15 cellular contexts compared by ENCODE assay signal in genomic region chr14:74566174-74567125, GRCh38. TPM values are rescaled to one million over a fixed set of nuclear protein-coding genes. Genes with fewer than 3 reads are reported as not detected.
DNase-seq lines count a peak whose midpoint lies in the region; ATAC-seq, FAIRE-seq and TF ChIP-seq lines count a peak whose summit lies in the region.
"Had no signal": no experiment of that assay in that cellular context is flagged by ENCODE, and none has a peak within 500 bp of the region (broad histone marks: within the 10 kb centered on the region; RNA-seq: fewer than 3 reads in every experiment).

No MANE protein-coding gene starts in this region.

- intact Hi-C loops in Panc1 (cut with micrococcal nuclease; ENCODE audit: unreplicated experiment) (no loop called here), posterior vena cava (cut with DNase I) (no loop called here), head of caudate nucleus (cut with DNase I) (no loop called here)

- BruUV-seq in Panc1 (replicated peaks; lab: Mats Ljungman, UMichigan), result no TSS peak

- in situ Hi-C loops in Panc1 (cut with HindIII; ENCODE audit: low pct_unique_long_range_greater_than_20kb, low sequenced_read_pairs), result no loop called here

- H3K9me3 ChIP-seq in A549 (no peaks in the 10 kb centered on the region), Panc1 (ENCODE audit: control insufficient read depth, insufficient read depth, low read depth, low read length) (no peaks in the 10 kb centered on the region)
- H3K9me3 ChIP-seq: right lobe of liver had no signal

- no peaks in the 10 kb centered on the region for H3K27me3 ChIP-seq in Panc1 (ENCODE audit: control insufficient read depth, insufficient read depth, low read length)
- no peaks in the 10 kb centered on the region for H3K27me3 ChIP-seq in foreskin keratinocyte
- H3K27me3 ChIP-seq: right lobe of liver had no signal

- 52% methylated on average over 14 of the region's 14 CpGs for WGBS in A549 (ENCODE audit: missing lambda C conversion rate)

- H3K27ac ChIP-seq in A549 (peak overlapping the region; percentile 86 to 95), Panc1 (ENCODE audit: low read length) (no peak overlapping the region), foreskin keratinocyte (peak overlapping the region; percentile 83)
- H3K27ac ChIP-seq: right lobe of liver had no signal

- peak; percentile 61 to 78 for ATAC-seq in A549
- ATAC-seq in Panc1, result peak; percentile 36; the same call in 1 of the 2 replicates
- peak; percentile 91 for ATAC-seq in foreskin keratinocyte
- ATAC-seq: right lobe of liver had no signal

- no peak for TF ChIP-seq POLR2A in A549 (IDR thresholded peaks at IDR 0.05; ENCODE audit: low read length)

- H3K4me1 ChIP-seq in A549, result peaks cover 75% of the 10 kb centered on the region
- peaks cover 8% of the 10 kb centered on the region for H3K4me1 ChIP-seq in Panc1 (ENCODE audit: control insufficient read depth, insufficient read depth, low read length)
- peaks cover 59% of the 10 kb centered on the region for H3K4me1 ChIP-seq in foreskin keratinocyte
- H3K4me1 ChIP-seq: right lobe of liver had no signal

- H3K4me3 ChIP-seq in A549 (no peak overlapping the region), Panc1 (ENCODE audit: low read depth in 2 of 2, low read length in 2 of 2) (no peak overlapping the region)
- H3K4me3 ChIP-seq: right lobe of liver had no signal

- no peak for TF ChIP-seq RAD21 in A549 (conservative IDR thresholded peaks at IDR 0.05 in 1 of 2, IDR thresholded peaks at IDR 0.05 in 1 of 2)

- H3K4me2 ChIP-seq in A549, result peak overlapping the region; percentile 54

- DNase-seq in A549 (ENCODE audit: low read depth in 1 of 2, low spot score in 1 of 2), result peak; percentile 66 to 83
- no peak for DNase-seq in Panc1 (ENCODE audit: low read depth, low spot score)
- peak; percentile 96 to 98 for DNase-seq in foreskin keratinocyte
- peak; percentile 77 for DNase-seq in posterior vena cava (ENCODE audit: low spot score)
- DNase-seq in head of caudate nucleus, result no peak
- DNase-seq in RKO (ENCODE audit: low spot score), result no peak
- DNase-seq in midbrain (lab: John Stamatoyannopoulos, UW), result no peak
- no peak for DNase-seq in NCI-H1694 treated with DMSO at 0.1 percent for 48 hours (lab: John Stamatoyannopoulos, UW)
- DNase-seq: activated T-cell treated with anti-CD3 and anti-CD28 coated beads, Interleukin-2, amount 50 U/mL, for 48 hours; central memory CD4-positive, alpha-beta T cell; foreskin melanocyte; GDM1; NCI-H2029 treated with DMSO at 0.1 percent for 48 hours; OCI-M1 had no signal

- no peak for FAIRE-seq in A549 (lab: Jason Lieb, UNC)

- TF ChIP-seq EP300 in A549 (IDR thresholded peaks at IDR 0.05), result peak in 1 of 2 experiments; percentile 54; a peak in 1 of 5 replicates

- H3K36me3 ChIP-seq in Panc1 (ENCODE audit: control insufficient read depth, insufficient read depth, low read length), result no peaks in the 10 kb centered on the region
- H3K36me3 ChIP-seq: right lobe of liver had no signal

- POLR2A ChIA-PET in A549 (lab: Yijun Ruan, JAX), result interaction anchor here (0.9 to 1.1 kb wide), 2 partner anchors 55 to 73 kb away, joined by 3 read pairs; partner anchors contain the start of genes ISCA2 and NPC2
- POLR2A ChIA-PET in Panc1 (lab: Charles Lee), result no interaction called here

- CTCF ChIA-PET in A549 (lab: Yijun Ruan, JAX), result interaction anchor here (0.8 to 3.6 kb wide), 10 partner anchors 8 to 65 kb away, joined by 3 to 16 read pairs (median 4); partner anchors contain the start of gene LTBP2
- CTCF ChIA-PET in Panc1 (lab: Charles Lee), result no interaction called here

- TF ChIP-seq CTCF in A549 (IDR thresholded peaks at IDR 0.05), result no peak
- TF ChIP-seq CTCF in Panc1 (IDR thresholded peaks at IDR 0.05), result no peak
- TF ChIP-seq CTCF in foreskin keratinocyte (conservative IDR thresholded peaks at IDR 0.05), result peak; percentile 7

TF ChIP-seq in A549, 52 proteins besides CTCF, POLR2A, EP300 and RAD21:
- TF ChIP-seq EHF (CRISPR knock-in tag; IDR thresholded peaks at IDR 0.05) (no peak), FOSL2 (IDR thresholded peaks at IDR 0.05) (no peak), FOSL2 (CRISPR knock-in tag; IDR thresholded peaks at IDR 0.05) (peak; percentile 54), GATA3 (IDR thresholded peaks at IDR 0.05; ENCODE audit: borderline replicate concordance) (0 out of 2 replicates have a peak, but pooled peaks have one; percentile 14), RNF2 (IDR thresholded peaks at IDR 0.05; ENCODE audit: borderline replicate concordance, low read depth) (no peak), TFCP2L1 (CRISPR knock-in tag; IDR thresholded peaks at IDR 0.05) (no peak), HOXB13 (CRISPR knock-in tag; IDR thresholded peaks at IDR 0.05; ENCODE audit: low read depth) (no peak), BHLHE40 (IDR thresholded peaks at IDR 0.05; ENCODE audit: low read depth, low read length) (no peak)

RNA-seq across cellular contexts. Expression of gene LTBP2, which starts 45.6 kb away (rescaled TPM):
- 4.9 and 6.3 TPM in 2 replicates for polyA plus RNA-seq in A549 (2011; rRNA removed)
- polyA plus RNA-seq in A549 (2012; cell fraction: cytosol; rRNA removed), result 3.3 and 5.0 TPM in 2 replicates
- 21.8 and 25.3 TPM in 2 replicates for polyA plus RNA-seq in A549 (2012; cell fraction: nucleus; rRNA removed)
- polyA plus RNA-seq in A549 (2017; fragmentation: RNase III; extraction: RNeasy Plus Mini Kit Qiagen cat#74134 plus additional on column Dnase treatment), result 9.9 to 17.1 TPM (median 14.4 TPM) in 3 replicates
- polyA minus RNA-seq in A549 (2011; rRNA and poly(A)+ RNA removed), result 9.0 and 9.7 TPM in 2 replicates
- total RNA-seq in Panc1 (2021; ENCODE audit: unreplicated experiment), result 69.8 TPM
- polyA plus RNA-seq in Panc1 (2012; ENCODE audit: insufficient read length), result 71.3 TPM
- 78.2 and 131 TPM in 2 replicates for total RNA-seq in foreskin keratinocyte
- polyA plus RNA-seq in foreskin keratinocyte, result 26.5 and 35.0 TPM in 2 replicates
- total RNA-seq in posterior vena cava, result 100 to 1,000 TPM; 141 to 168 TPM

Comparison
In these comparisons a context has a peak if more than half of its experiments do, and no peak if none do; other contexts are left out.
1. ATAC-seq: peak in every context shown above with its lines; median percentile 91 in foreskin keratinocyte; 70 in A549; 36 in Panc1.
2. DNase-seq: peak in A549 (2 of 2), foreskin keratinocyte (2 of 2) and posterior vena cava (single experiment); none in Panc1 (single experiment), head of caudate nucleus (0 of 42), RKO (single experiment), midbrain (single experiment) and NCI-H1694 treated with DMSO at 0.1 percent for 48 hours (single experiment).